In the genomic region with DNA sequence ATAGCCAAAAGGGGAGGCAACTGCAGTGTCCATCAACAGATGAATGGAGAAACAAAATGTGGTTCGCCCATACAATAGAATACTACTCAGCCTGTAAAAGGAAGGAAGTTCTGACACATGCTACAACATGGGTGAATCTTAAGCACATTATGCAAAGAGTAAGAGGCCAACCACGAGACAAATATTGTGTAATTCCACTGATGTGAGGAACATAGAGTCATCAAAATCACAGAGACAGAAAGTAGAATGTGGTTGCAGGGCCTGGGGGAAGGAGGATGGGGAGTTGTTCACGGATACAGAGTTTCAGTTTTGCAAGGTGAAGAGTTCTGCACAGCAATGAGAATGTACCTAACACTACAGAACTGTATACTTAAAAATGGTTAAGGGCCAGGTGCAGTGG, we compare ENCODE assay signal across 23 cellular contexts. TPM values are rescaled to one million over a fixed set of nuclear protein-coding genes. Genes with fewer than 3 reads are reported as not detected.
DNase-seq lines count a peak whose midpoint lies in the region; ATAC-seq and TF ChIP-seq lines count a peak whose summit lies in the region.
"Had no signal": no experiment of that assay in that cellular context is flagged by ENCODE, and none has a peak within 500 bp of the region (broad histone marks: within the 10 kb centered on the region; RNA-seq: fewer than 3 reads in every experiment).

No MANE protein-coding gene starts in this region.

- no peak overlapping the region for H3K27ac Mint-ChIP-seq in endodermal cell
- H3K27ac Mint-ChIP-seq: activated T-cell treated with anti-CD3 and anti-CD28 coated beads, Interleukin-2, amount 50 U/mL, for 24 hours; CD4-positive, alpha-beta memory T cell; H9 had no signal

- no peak overlapping the region for H3K27ac ChIP-seq in HEK293 (ENCODE audit: extremely low read depth, low read depth, low read length)
- no peak overlapping the region for H3K27ac ChIP-seq in endodermal cell (ENCODE audit: low read depth, low read length)
- peak overlapping the region; percentile 99 for H3K27ac ChIP-seq in parathyroid adenoma
- no peak overlapping the region for H3K27ac ChIP-seq in tibial artery
- H3K27ac ChIP-seq: SJSA1, WERI-Rb-1 had no signal

- H3K27me3 ChIP-seq in endodermal cell (ENCODE audit: control insufficient read depth, insufficient read depth, low read length, poor library complexity, severe bottlenecking) (no peaks in the 10 kb centered on the region), parathyroid adenoma (ENCODE audit: control insufficient read depth, insufficient read depth, low read length) (no peaks in the 10 kb centered on the region), tibial artery (peaks cover 0 to 4% of the 10 kb centered on the region in 2 donors)
- H3K27me3 ChIP-seq: SJSA1 had no signal

- no peak overlapping the region for H2AFZ ChIP-seq in parathyroid adenoma

- H3K27me3 Mint-ChIP-seq in endodermal cell (ENCODE audit: insufficient read depth), result no peaks in the 10 kb centered on the region
- H3K27me3 Mint-ChIP-seq: activated T-cell treated with anti-CD3 and anti-CD28 coated beads, Interleukin-2, amount 50 U/mL, for 24 hours; CD4-positive, alpha-beta memory T cell had no signal

- no peak overlapping the region for H3K9ac ChIP-seq in endodermal cell (ENCODE audit: extremely low read depth, low read length, poor library complexity, severe bottlenecking)
- H3K9ac ChIP-seq in parathyroid adenoma, result no peak overlapping the region

- H3K4me2 ChIP-seq in parathyroid adenoma (ENCODE audit: low read length), result no peak overlapping the region

- no peak for ATAC-seq in GM18520 (IDR thresholded peaks at IDR 0.05; ENCODE audit: unreplicated experiment)
- ATAC-seq: naive thymus-derived CD8-positive, alpha-beta T cell had no signal

- WGBS in endodermal cell (ENCODE audit: insufficient coverage in 1 of 2, insufficient read length in 1 of 2), 2 experiments, result 94 to 100% methylated on average over 2 to 3 of the region's 3 CpGs

- POLR2A ChIA-PET in HEK293 (lab: Yijun Ruan, JAX), result no interaction called here

- TF ChIP-seq CTCF in HEK293 (tag by site-specific recombination; IDR thresholded peaks at IDR 0.05) (no peak), endodermal cell (conservative IDR thresholded peaks at IDR 0.05) (no peak), parathyroid adenoma (IDR thresholded peaks at IDR 0.05) (no peak), tibial artery (IDR thresholded peaks at IDR 0.05) (no peak)

- no peaks in the 10 kb centered on the region for H3K36me3 Mint-ChIP-seq in endodermal cell (ENCODE audit: low read depth)
- H3K36me3 Mint-ChIP-seq: CD4-positive, alpha-beta memory T cell; naive thymus-derived CD8-positive, alpha-beta T cell had no signal

- H3K79me2 ChIP-seq in parathyroid adenoma, result peaks cover 13% of the 10 kb centered on the region

- intact Hi-C loops in tibial artery (cut with DNase I; ENCODE audit: low total_unique reads), result no loop called here

- no peaks in the 10 kb centered on the region for H3K4me1 Mint-ChIP-seq in endodermal cell
- H3K4me1 Mint-ChIP-seq: CD4-positive, alpha-beta memory T cell had no signal

- H3K4me1 ChIP-seq in HEK293 (ENCODE audit: control insufficient read depth, insufficient read depth, low read length) (no peaks in the 10 kb centered on the region), endodermal cell (ENCODE audit: control insufficient read depth, insufficient read depth, low read length) (no peaks in the 10 kb centered on the region), parathyroid adenoma (peaks cover 70% of the 10 kb centered on the region), tibial artery (no peaks in the 10 kb centered on the region)
- H3K4me1 ChIP-seq: SJSA1 had no signal

- DNase-seq in NOMO-1 (lab: John Stamatoyannopoulos, UW; ENCODE audit: unreplicated experiment in 2 of 2), result peak; percentile 77 to 90
- DNase-seq in endodermal cell, result peak; percentile 13
- DNase-seq in NCI-H82 treated with DMSO at 0.1 percent for 48 hours (lab: John Stamatoyannopoulos, UW; ENCODE audit: unreplicated experiment), result no peak
- no peak for DNase-seq in glomerular visceral epithelial cell (ENCODE audit: extremely low spot score)
- no peak for DNase-seq in tibial artery
- DNase-seq: activated T-cell treated with anti-CD3 and anti-CD28 coated beads, Interleukin-2, amount 50 U/mL, for 24 hours; CD4-positive, alpha-beta memory T cell; effector CD4-positive, alpha-beta T cell; EL; H9; naive thymus-derived CD8-positive, alpha-beta T cell; NCI-H1092; NCI-H446; WERI-Rb-1 had no signal

- H3K4me3 Mint-ChIP-seq in endodermal cell, result no peak overlapping the region
- H3K4me3 Mint-ChIP-seq: activated T-cell treated with anti-CD3 and anti-CD28 coated beads, Interleukin-2, amount 50 U/mL, for 24 hours; CD4-positive, alpha-beta memory T cell; H9; naive thymus-derived CD8-positive, alpha-beta T cell had no signal

- H3K4me3 ChIP-seq in HEK293 (ENCODE audit: low read depth, low read length) (no peak overlapping the region), endodermal cell (ENCODE audit: low read length) (no peak overlapping the region), parathyroid adenoma (ENCODE audit: low read depth, low read length) (no peak overlapping the region), tibial artery (no peak overlapping the region)
- H3K4me3 ChIP-seq: SJSA1, skin epidermis had no signal

- H3K36me3 ChIP-seq in HEK293 (ENCODE audit: control insufficient read depth in 2 of 2, insufficient read depth in 1 of 2, low read length in 2 of 2) (no peaks in the 10 kb centered on the region), endodermal cell (ENCODE audit: control insufficient read depth, insufficient read depth, low read length) (no peaks in the 10 kb centered on the region), parathyroid adenoma (ENCODE audit: control insufficient read depth, insufficient read depth, low read length) (no peaks in the 10 kb centered on the region), tibial artery (no peaks in the 10 kb centered on the region)
- H3K36me3 ChIP-seq: SJSA1, WERI-Rb-1 had no signal

- H3K9me3 ChIP-seq in HEK293 (ENCODE audit: control insufficient read depth, insufficient read depth, low read depth, low read length) (no peaks in the 10 kb centered on the region), endodermal cell (ENCODE audit: control insufficient read depth, low read length) (no peaks in the 10 kb centered on the region), parathyroid adenoma (ENCODE audit: control insufficient read depth, low read length) (no peaks in the 10 kb centered on the region), tibial artery (no peaks in the 10 kb centered on the region)
- H3K9me3 ChIP-seq: SJSA1 had no signal

- CTCF ChIA-PET in HEK293 (lab: Yijun Ruan, JAX), result no interaction called here

- no peaks in the 10 kb centered on the region for H3K9me3 Mint-ChIP-seq in endodermal cell
- H3K9me3 Mint-ChIP-seq: activated T-cell treated with anti-CD3 and anti-CD28 coated beads, Interleukin-2, amount 50 U/mL, for 24 hours; CD4-positive, alpha-beta memory T cell; H9; naive thymus-derived CD8-positive, alpha-beta T cell had no signal

TF ChIP-seq in HEK293, 187 proteins besides CTCF, POLR2A, EP300 and RAD21:
- TF ChIP-seq ZNF138 (tag by site-specific recombination; IDR thresholded peaks at IDR 0.05; ENCODE audit: borderline replicate concordance) (no peak), ZNF548 (tag by site-specific recombination; IDR thresholded peaks at IDR 0.05) (no peak), ZNF146 (tag by site-specific recombination; IDR thresholded peaks at IDR 0.05) (0 out of 2 replicates have a peak, but pooled peaks have one; percentile 27)

RNA-seq across cellular contexts. Expression of gene C10orf71, which starts 13.7 kb away (rescaled TPM):
- under 1 TPM in 1 of 2 donors, not detected in 1; 0.15 TPM for total RNA-seq in endodermal cell
- 0.18 TPM for polyA plus RNA-seq in endodermal cell (2013, experiment 1 of 2)
- polyA plus RNA-seq in endodermal cell (2013, experiment 2 of 2), result 0.08 TPM
- total RNA-seq: astrocyte; CD4-positive, alpha-beta memory T cell; frontal cortex; H9; naive thymus-derived CD8-positive, alpha-beta T cell; SJSA1; temporal lobe had no signal
- polyA plus RNA-seq: CD4-positive, alpha-beta memory T cell; keratinocyte; naive thymus-derived CD8-positive, alpha-beta T cell had no signal

Comparison
In these comparisons a context has a peak if more than half of its experiments do, and no peak if none do; other contexts are left out.
1. DNase-seq: peak in NOMO-1 (2 of 2) and endodermal cell (single experiment); none in NCI-H82 treated with DMSO at 0.1 percent for 48 hours (single experiment), glomerular visceral epithelial cell (single experiment) and tibial artery (0 of 2).